ENCODE assay signal across 1 cellular context in the genomic region with DNA sequence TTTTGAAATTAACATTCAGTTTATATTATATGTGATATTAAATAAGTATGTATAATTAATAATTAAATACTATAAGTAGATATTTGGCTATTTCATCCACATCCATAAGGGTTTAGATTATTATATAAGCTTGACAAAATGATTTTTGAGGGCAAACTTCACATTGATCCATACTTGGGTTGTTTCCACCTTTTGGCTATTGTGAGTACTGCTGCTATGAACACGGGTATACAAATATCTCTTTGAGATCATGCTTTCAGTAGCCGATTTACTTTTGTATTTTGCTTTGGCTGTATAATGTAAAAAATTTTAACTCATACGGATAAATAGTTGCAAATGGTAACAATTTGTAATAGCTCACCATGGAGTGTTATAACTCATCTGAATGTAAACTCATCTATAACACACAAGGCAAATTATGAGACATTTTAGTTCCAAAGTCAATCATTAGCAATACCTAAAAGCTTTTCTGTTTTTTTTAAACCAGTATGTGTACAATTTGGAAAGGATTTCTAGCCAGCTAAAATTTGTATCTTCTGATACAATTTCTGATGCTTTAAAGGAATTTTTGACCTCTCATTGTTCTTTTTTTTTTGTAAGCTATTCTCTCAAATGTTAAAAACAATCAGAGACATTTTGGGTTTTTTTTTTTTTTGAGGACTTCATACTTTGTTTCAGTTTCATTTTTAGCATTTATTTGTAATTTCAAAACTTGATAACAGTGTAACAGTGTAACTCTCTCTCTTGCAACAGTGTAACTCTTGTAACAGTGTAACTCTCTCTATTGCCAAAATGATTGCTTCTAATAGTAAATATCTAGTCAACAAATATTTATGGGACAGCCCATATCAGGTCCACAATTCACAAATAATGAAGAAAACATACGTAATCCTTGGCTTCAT.
TF ChIP-seq lines count a peak whose summit lies in the region.

No MANE protein-coding gene starts in this region.

TF ChIP-seq in SK-N-SH, 30 proteins besides CTCF, POLR2A, EP300 and RAD21 (continued from another document):
- TF ChIP-seq, protein P1, sequence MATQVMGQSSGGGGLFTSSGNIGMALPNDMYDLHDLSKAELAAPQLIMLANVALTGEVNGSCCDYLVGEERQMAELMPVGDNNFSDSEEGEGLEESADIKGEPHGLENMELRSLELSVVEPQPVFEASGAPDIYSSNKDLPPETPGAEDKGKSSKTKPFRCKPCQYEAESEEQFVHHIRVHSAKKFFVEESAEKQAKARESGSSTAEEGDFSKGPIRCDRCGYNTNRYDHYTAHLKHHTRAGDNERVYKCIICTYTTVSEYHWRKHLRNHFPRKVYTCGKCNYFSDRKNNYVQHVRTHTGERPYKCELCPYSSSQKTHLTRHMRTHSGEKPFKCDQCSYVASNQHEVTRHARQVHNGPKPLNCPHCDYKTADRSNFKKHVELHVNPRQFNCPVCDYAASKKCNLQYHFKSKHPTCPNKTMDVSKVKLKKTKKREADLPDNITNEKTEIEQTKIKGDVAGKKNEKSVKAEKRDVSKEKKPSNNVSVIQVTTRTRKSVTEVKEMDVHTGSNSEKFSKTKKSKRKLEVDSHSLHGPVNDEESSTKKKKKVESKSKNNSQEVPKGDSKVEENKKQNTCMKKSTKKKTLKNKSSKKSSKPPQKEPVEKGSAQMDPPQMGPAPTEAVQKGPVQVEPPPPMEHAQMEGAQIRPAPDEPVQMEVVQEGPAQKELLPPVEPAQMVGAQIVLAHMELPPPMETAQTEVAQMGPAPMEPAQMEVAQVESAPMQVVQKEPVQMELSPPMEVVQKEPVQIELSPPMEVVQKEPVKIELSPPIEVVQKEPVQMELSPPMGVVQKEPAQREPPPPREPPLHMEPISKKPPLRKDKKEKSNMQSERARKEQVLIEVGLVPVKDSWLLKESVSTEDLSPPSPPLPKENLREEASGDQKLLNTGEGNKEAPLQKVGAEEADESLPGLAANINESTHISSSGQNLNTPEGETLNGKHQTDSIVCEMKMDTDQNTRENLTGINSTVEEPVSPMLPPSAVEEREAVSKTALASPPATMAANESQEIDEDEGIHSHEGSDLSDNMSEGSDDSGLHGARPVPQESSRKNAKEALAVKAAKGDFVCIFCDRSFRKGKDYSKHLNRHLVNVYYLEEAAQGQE (IDR thresholded peaks at IDR 0.05; ENCODE audit: low read depth, low read length): no peak
- TF ChIP-seq FOXJ3 (CRISPR knock-in tag; IDR thresholded peaks at IDR 0.05): no peak
- TF ChIP-seq TEAD4 (IDR thresholded peaks at IDR 0.05; ENCODE audit: borderline replicate concordance, insufficient read depth): no peak
- no peak for TF ChIP-seq NRF1 (IDR thresholded peaks at IDR 0.05; ENCODE audit: low read depth, low read length)
- TF ChIP-seq SIN3A (IDR thresholded peaks at IDR 0.05; ENCODE audit: borderline replicate concordance, low read depth, low read length): no peak
- no peak for TF ChIP-seq MEF2A (IDR thresholded peaks at IDR 0.05; ENCODE audit: borderline replicate concordance, low read depth)
- no peak for TF ChIP-seq POLR2AphosphoS5 (IDR thresholded peaks at IDR 0.05; ENCODE audit: low read depth, low read length)
- TF ChIP-seq, protein P2, sequence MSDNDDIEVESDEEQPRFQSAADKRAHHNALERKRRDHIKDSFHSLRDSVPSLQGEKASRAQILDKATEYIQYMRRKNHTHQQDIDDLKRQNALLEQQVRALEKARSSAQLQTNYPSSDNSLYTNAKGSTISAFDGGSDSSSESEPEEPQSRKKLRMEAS (IDR thresholded peaks at IDR 0.05; ENCODE audit: low read depth): no peak
- no peak for TF ChIP-seq ELF1 (IDR thresholded peaks at IDR 0.05)
- TF ChIP-seq TCF12 (IDR thresholded peaks at IDR 0.05): no peak
- TF ChIP-seq, protein P3, sequence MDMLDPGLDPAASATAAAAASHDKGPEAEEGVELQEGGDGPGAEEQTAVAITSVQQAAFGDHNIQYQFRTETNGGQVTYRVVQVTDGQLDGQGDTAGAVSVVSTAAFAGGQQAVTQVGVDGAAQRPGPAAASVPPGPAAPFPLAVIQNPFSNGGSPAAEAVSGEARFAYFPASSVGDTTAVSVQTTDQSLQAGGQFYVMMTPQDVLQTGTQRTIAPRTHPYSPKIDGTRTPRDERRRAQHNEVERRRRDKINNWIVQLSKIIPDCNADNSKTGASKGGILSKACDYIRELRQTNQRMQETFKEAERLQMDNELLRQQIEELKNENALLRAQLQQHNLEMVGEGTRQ (IDR thresholded peaks at IDR 0.05; ENCODE audit: borderline replicate concordance, low read depth, low read length): no peak
- no peak for TF ChIP-seq EZH2phosphoT487 (IDR thresholded peaks at IDR 0.05; ENCODE audit: borderline replicate concordance, low read depth)
